In the genomic region with DNA sequence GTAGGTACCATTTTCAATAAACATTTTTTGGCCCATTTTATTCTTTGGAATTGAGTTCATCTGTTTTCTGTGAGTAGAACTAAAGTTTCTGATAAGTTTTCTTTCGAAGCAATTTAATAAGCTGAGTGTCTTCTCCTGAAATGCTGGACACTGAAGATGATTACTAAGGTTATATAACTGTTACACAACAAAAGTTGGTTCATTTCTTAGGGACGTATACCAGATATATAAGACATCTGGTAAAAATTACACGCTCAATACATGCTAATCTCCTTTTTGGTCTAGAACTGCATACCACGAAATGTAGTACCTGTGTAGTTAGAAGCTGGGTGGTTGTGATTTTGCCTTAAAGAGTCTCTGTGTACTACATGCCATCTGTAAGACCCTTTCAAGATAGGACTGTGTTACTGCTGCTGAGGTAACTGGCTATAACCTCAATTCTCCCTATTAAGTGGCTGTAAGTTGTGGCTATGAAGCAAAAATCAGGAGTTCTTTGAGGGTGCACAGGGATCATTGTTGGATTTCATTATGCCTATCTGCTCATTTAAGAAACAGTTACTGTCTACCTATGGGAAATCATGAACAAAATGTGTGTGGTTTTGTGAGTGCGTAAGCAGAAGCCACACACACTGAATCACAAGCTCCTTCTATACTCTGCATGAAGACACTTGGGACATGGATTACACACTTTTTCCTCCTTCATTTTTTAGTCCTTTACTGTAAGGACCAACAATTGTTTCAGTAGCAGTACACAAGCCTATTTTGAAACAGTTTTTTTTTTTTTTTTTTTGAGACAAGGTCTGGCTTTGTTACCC, we compare ENCODE assay signal across 11 cellular contexts.
DNase-seq lines count a peak whose midpoint lies in the region; ATAC-seq and TF ChIP-seq lines count a peak whose summit lies in the region.
"Had no signal": no experiment of that assay in that cellular context is flagged by ENCODE, and none has a peak within 500 bp of the region (broad histone marks: within the 10 kb centered on the region; RNA-seq: fewer than 3 reads in every experiment).

No MANE protein-coding gene starts in this region.

- TF ChIP-seq CTCF in endothelial cell (IDR thresholded peaks at IDR 0.05; ENCODE audit: unreplicated experiment) = no peak

- H3K36me3 Mint-ChIP-seq in activated naive CD4-positive, alpha-beta T cell treated with anti-CD3 and anti-CD28 coated beads, Interleukin-2, amount 50 U/mL, for 24 hours = no peaks in the 10 kb centered on the region
- H3K36me3 Mint-ChIP-seq in endothelial cell (ENCODE audit: low read depth, unreplicated experiment) = no peaks in the 10 kb centered on the region

- ATAC-seq in stimulated activated naive CD8-positive, alpha-beta T cell treated with anti-CD3 and anti-CD28 coated beads, Interleukin-15, Interleukin-2, amounts not matched to agents 100 U/mL and 50 U/mL, for 24 hours = peak; percentile 95
- no peak for ATAC-seq in left ventricle myocardium superior

- peak overlapping the region; percentile 31 for H3K4me3 Mint-ChIP-seq in activated naive CD4-positive, alpha-beta T cell treated with anti-CD3 and anti-CD28 coated beads, Interleukin-2, amount 50 U/mL, for 24 hours
- no peak overlapping the region for H3K4me3 Mint-ChIP-seq in endothelial cell (ENCODE audit: unreplicated experiment)

- peak overlapping the region; percentile 69 for H3K27ac Mint-ChIP-seq in activated naive CD4-positive, alpha-beta T cell treated with anti-CD3 and anti-CD28 coated beads, Interleukin-2, amount 50 U/mL, for 24 hours
- H3K27ac Mint-ChIP-seq in endothelial cell (ENCODE audit: unreplicated experiment) = peak overlapping the region; percentile 93

- intact Hi-C loops in left ventricle myocardium superior (cut with micrococcal nuclease) = loop anchor here (5.0 kb wide), 1 partner anchor 448 kb away; a partner anchor contains a TSS

- no peak for DNase-seq in activated naive CD4-positive, alpha-beta T cell treated with anti-CD3 and anti-CD28 coated beads, Interleukin-2, amount 50 U/mL, for 16 hours
- DNase-seq in RPMI7951 (ENCODE audit: low read depth) (peak; percentile 82), endothelial cell (ENCODE audit: low spot score) (no peak), putamen (ENCODE audit: low spot score) (no peak), NCI-H2227 (lab: John Stamatoyannopoulos, UW; ENCODE audit: unreplicated experiment) (no peak), left ventricle myocardium superior (no peak)
- no peak for DNase-seq in stimulated activated naive CD8-positive, alpha-beta T cell treated with anti-CD3 and anti-CD28 coated beads, Interleukin-15, Interleukin-2, amounts not matched to agents 100 U/mL and 50 U/mL, for 24 hours
- DNase-seq: BE2C; effector memory CD4-positive, alpha-beta T cell; hypothalamus had no signal

- H3K27me3 Mint-ChIP-seq in activated naive CD4-positive, alpha-beta T cell treated with anti-CD3 and anti-CD28 coated beads, Interleukin-2, amount 50 U/mL, for 24 hours = no peaks in the 10 kb centered on the region
- H3K27me3 Mint-ChIP-seq in endothelial cell (ENCODE audit: unreplicated experiment) = no peaks in the 10 kb centered on the region

- H3K9me3 Mint-ChIP-seq in activated naive CD4-positive, alpha-beta T cell treated with anti-CD3 and anti-CD28 coated beads, Interleukin-2, amount 50 U/mL, for 24 hours = no peaks in the 10 kb centered on the region
- no peaks in the 10 kb centered on the region for H3K9me3 Mint-ChIP-seq in endothelial cell (ENCODE audit: unreplicated experiment)

- H3K4me1 Mint-ChIP-seq in activated naive CD4-positive, alpha-beta T cell treated with anti-CD3 and anti-CD28 coated beads, Interleukin-2, amount 50 U/mL, for 24 hours = peaks cover 35% of the 10 kb centered on the region
- H3K4me1 Mint-ChIP-seq in endothelial cell (ENCODE audit: unreplicated experiment) = peaks cover 42% of the 10 kb centered on the region
